15 cellular contexts compared by ENCODE assay signal in genomic region chr10:76115471-76116155, GRCh38.
DNase-seq lines count a peak whose midpoint lies in the region; ATAC-seq and TF ChIP-seq lines count a peak whose summit lies in the region.
"Had no signal": no experiment of that assay in that cellular context is flagged by ENCODE, and none has a peak within 500 bp of the region (broad histone marks: within the 10 kb centered on the region; RNA-seq: fewer than 3 reads in every experiment).

No MANE protein-coding gene starts in this region.

- no peaks in the 10 kb centered on the region for H3K27me3 ChIP-seq in SK-N-SH (ENCODE audit: insufficient read depth)
- no peaks in the 10 kb centered on the region for H3K27me3 ChIP-seq in upper lobe of right lung
- H3K27me3 ChIP-seq in osteoblast (ENCODE audit: insufficient read depth, low read length), result no peaks in the 10 kb centered on the region

- TF ChIP-seq CTCF in SK-N-SH (IDR thresholded peaks at IDR 0.05) (no peak), upper lobe of right lung (IDR thresholded peaks at IDR 0.05) (no peak), osteoblast (IDR thresholded peaks at IDR 0.05; ENCODE audit: extremely low read depth, low read depth, low read length) (no peak)

- no peaks in the 10 kb centered on the region for H3K27me3 Mint-ChIP-seq in activated CD4-positive, alpha-beta memory T cell treated with anti-CD3 and anti-CD28 coated beads for 36 hours
- H3K27me3 Mint-ChIP-seq: central memory CD8-positive, alpha-beta T cell had no signal

- TF ChIP-seq EP300 in SK-N-SH (IDR thresholded peaks at IDR 0.05; ENCODE audit: borderline replicate concordance in 1 of 2, low read depth in 1 of 2, low read length in 1 of 2), result no peak

- 0 out of 2 replicates have a peak, but pooled peaks have one; percentile 3 for TF ChIP-seq RAD21 in SK-N-SH (IDR thresholded peaks at IDR 0.05; ENCODE audit: low read length)

- ATAC-seq in SK-N-SH treated with all-trans-retinoic acid at 6 μM for 48 hours, result no peak
- ATAC-seq in upper lobe of right lung, result peak; percentile 20

- H2AFZ ChIP-seq in SK-N-SH (ENCODE audit: low read depth), result no peak overlapping the region
- H2AFZ ChIP-seq in osteoblast (ENCODE audit: low read length), result no peak overlapping the region

- H3K36me3 ChIP-seq in SK-N-SH (replicated peaks in 1 of 2; ENCODE audit: control insufficient read depth in 1 of 2, insufficient read depth in 2 of 2, low read length in 1 of 2), result no peaks in the 10 kb centered on the region
- no peaks in the 10 kb centered on the region for H3K36me3 ChIP-seq in upper lobe of right lung
- H3K36me3 ChIP-seq in osteoblast (ENCODE audit: insufficient read depth, low read length), result no peaks in the 10 kb centered on the region
- H3K36me3 ChIP-seq: left ventricle myocardium inferior, spleen had no signal

- H3K4me2 ChIP-seq in SK-N-SH (peak overlapping the region; percentile 42), osteoblast (ENCODE audit: insufficient read depth, low read length) (no peak overlapping the region)

- 83% methylated on average over 11 of the region's 11 CpGs for WGBS in SK-N-SH (ENCODE audit: low lambda C conversion rate)

- H3K9ac ChIP-seq in SK-N-SH, result no peak overlapping the region

- no peaks in the 10 kb centered on the region for H3K9me3 ChIP-seq in SK-N-SH
- no peaks in the 10 kb centered on the region for H3K9me3 ChIP-seq in upper lobe of right lung
- no peaks in the 10 kb centered on the region for H3K9me3 ChIP-seq in osteoblast (ENCODE audit: low read depth, low read length)
- H3K9me3 ChIP-seq: left ventricle myocardium inferior, spleen had no signal

- no peaks in the 10 kb centered on the region for H3K9me2 ChIP-seq in SK-N-SH

- CTCF ChIA-PET in SK-N-SH (lab: Yijun Ruan, JAX), result interaction anchor here (0.6 to 1.0 kb wide), 2 partner anchors 23 to 79 kb away, joined by 3 to 4 read pairs; no protein-coding TSS in a partner anchor
- CTCF ChIA-PET in activated CD4-positive, alpha-beta memory T cell treated with anti-CD3 and anti-CD28 coated beads for 36 hours (lab: Charles Lee), result no interaction called here

- H3F3A ChIP-seq in SK-N-SH (replicated peaks; ENCODE audit: insufficient read depth), result peaks cover 15% of the 10 kb centered on the region

- H3K79me2 ChIP-seq in SK-N-SH (ENCODE audit: insufficient read depth), result no peaks in the 10 kb centered on the region
- no peaks in the 10 kb centered on the region for H3K79me2 ChIP-seq in osteoblast (ENCODE audit: insufficient read depth, low read length)

- H3K9me3 Mint-ChIP-seq in activated CD4-positive, alpha-beta memory T cell treated with anti-CD3 and anti-CD28 coated beads for 36 hours, result no peaks in the 10 kb centered on the region

- no peak for DNase-seq in SK-N-SH
- peak; percentile 96 for DNase-seq in NCI-H82 treated with DMSO at 0.1 percent for 48 hours (lab: John Stamatoyannopoulos, UW; ENCODE audit: unreplicated experiment)
- DNase-seq in glomerular visceral epithelial cell (ENCODE audit: extremely low spot score), result peak; percentile 41
- no peak for DNase-seq in upper lobe of right lung
- DNase-seq in osteoblast (ENCODE audit: insufficient read length, low spot score, missing footprints), result no peak
- no peak for DNase-seq in mucosa of gallbladder (ENCODE audit: low spot score)
- DNase-seq in activated CD4-positive, alpha-beta memory T cell treated with anti-CD3 and anti-CD28 coated beads for 36 hours, result no peak
- DNase-seq: activated naive CD4-positive, alpha-beta T cell treated with anti-CD3 and anti-CD28 coated beads, Interleukin-2, amount 50 U/mL, for 16 hours; IMR-90; left ventricle myocardium inferior; NCI-H1436 treated with DMSO at 0.1 percent for 48 hours; SIG-M5; spleen had no signal

- no peaks in the 10 kb centered on the region for H3K36me3 Mint-ChIP-seq in activated CD4-positive, alpha-beta memory T cell treated with anti-CD3 and anti-CD28 coated beads for 36 hours

- H3K4me1 Mint-ChIP-seq in activated CD4-positive, alpha-beta memory T cell treated with anti-CD3 and anti-CD28 coated beads for 36 hours (ENCODE audit: low read depth), result no peaks in the 10 kb centered on the region
- H3K4me1 Mint-ChIP-seq: central memory CD8-positive, alpha-beta T cell had no signal

- POLR2A ChIA-PET in SK-N-SH (lab: Yijun Ruan, JAX), result no interaction called here
- POLR2A ChIA-PET in activated CD4-positive, alpha-beta memory T cell treated with anti-CD3 and anti-CD28 coated beads for 36 hours (lab: Charles Lee), result no interaction called here

- intact Hi-C loops in upper lobe of right lung (cut with DNase I), result no loop called here
- intact Hi-C loops in activated CD4-positive, alpha-beta memory T cell treated with anti-CD3 and anti-CD28 coated beads for 36 hours (cut with micrococcal nuclease), result no loop called here

- H3K27ac Mint-ChIP-seq in activated CD4-positive, alpha-beta memory T cell treated with anti-CD3 and anti-CD28 coated beads for 36 hours, result no peak overlapping the region

- peak overlapping the region in 1 of 2 experiments; percentile 44; a peak in 2 of 4 replicates for H3K27ac ChIP-seq in SK-N-SH (ENCODE audit: low read depth in 2 of 2, low read length in 1 of 2)
- no peak overlapping the region for H3K27ac ChIP-seq in upper lobe of right lung
- H3K27ac ChIP-seq in osteoblast (ENCODE audit: low read depth, low read length), result no peak overlapping the region
- H3K27ac ChIP-seq: left ventricle myocardium inferior, spleen had no signal

- H3K4me3 Mint-ChIP-seq in activated CD4-positive, alpha-beta memory T cell treated with anti-CD3 and anti-CD28 coated beads for 36 hours, result no peak overlapping the region
- H3K4me3 Mint-ChIP-seq: central memory CD8-positive, alpha-beta T cell had no signal

- H4K20me1 ChIP-seq in SK-N-SH (ENCODE audit: insufficient read depth), result no peaks in the 10 kb centered on the region
- no peaks in the 10 kb centered on the region for H4K20me1 ChIP-seq in osteoblast (ENCODE audit: insufficient read depth, low read length)

- peaks cover 9 to 43% of the 10 kb centered on the region in 2 experiments for H3K4me1 ChIP-seq in SK-N-SH (ENCODE audit: control insufficient read depth in 1 of 2, insufficient read depth in 2 of 2, low read depth in 1 of 2, low read length in 1 of 2)
- H3K4me1 ChIP-seq in upper lobe of right lung, result no peaks in the 10 kb centered on the region
- peaks cover 53% of the 10 kb centered on the region for H3K4me1 ChIP-seq in osteoblast (ENCODE audit: insufficient read depth, low read length)

- H3K4me3 ChIP-seq in SK-N-SH (ENCODE audit: low read depth in 2 of 2, low read length in 1 of 2), result no peak overlapping the region
- H3K4me3 ChIP-seq in upper lobe of right lung, result no peak overlapping the region
- H3K4me3 ChIP-seq in osteoblast (ENCODE audit: insufficient read depth, low read length), result no peak overlapping the region
- H3K4me3 ChIP-seq: left ventricle myocardium inferior, spleen had no signal

TF ChIP-seq in SK-N-SH, 30 proteins besides CTCF, POLR2A, EP300 and RAD21:
- TF ChIP-seq GATA2 (CRISPR knock-in tag; IDR thresholded peaks at IDR 0.05) (peak; percentile 76), PBX3 (IDR thresholded peaks at IDR 0.05) (peak; percentile 9), SIN3A (IDR thresholded peaks at IDR 0.05; ENCODE audit: borderline replicate concordance, low read depth, low read length) (no peak)

TF ChIP-seq in SK-N-SH treated with all-trans-retinoic acid at 6 μM for 48 hours, 23 proteins besides CTCF, POLR2A, EP300 and RAD21:
- TF ChIP-seq ZC3H10 (CRISPR knock-in tag; IDR thresholded peaks at IDR 0.05), result no peak
- no peak for TF ChIP-seq CREB5 (CRISPR knock-in tag; IDR thresholded peaks at IDR 0.05; ENCODE audit: low read depth)
- no peak for TF ChIP-seq RARB (CRISPR knock-in tag; IDR thresholded peaks at IDR 0.05)
- no peak for TF ChIP-seq CSDC2 (CRISPR knock-in tag; IDR thresholded peaks at IDR 0.05)
- TF ChIP-seq ZFP3 (CRISPR knock-in tag; IDR thresholded peaks at IDR 0.05), result no peak
- no peak for TF ChIP-seq PPARA (CRISPR knock-in tag; IDR thresholded peaks at IDR 0.05; ENCODE audit: borderline replicate concordance)
- no peak for TF ChIP-seq ARNTL (CRISPR knock-in tag; IDR thresholded peaks at IDR 0.05; ENCODE audit: borderline replicate concordance, low read depth)
TF ChIP-seq in SK-N-SH treated with all-trans-retinoic acid at 6 μM for 48 hours: peak in this region for 0.

Comparison
In these comparisons a context has a peak if more than half of its experiments do, and no peak if none do; other contexts are left out.
1. DNase-seq: peak in NCI-H82 treated with DMSO at 0.1 percent for 48 hours (single experiment) and glomerular visceral epithelial cell (single experiment); none in SK-N-SH (single experiment), upper lobe of right lung (single experiment), osteoblast (single experiment), mucosa of gallbladder (single experiment) and activated CD4-positive, alpha-beta memory T cell treated with anti-CD3 and anti-CD28 coated beads for 36 hours (single experiment).